ENCODE assay signal across 8 cellular contexts in genomic region chr7:149028346-149029109, GRCh38. TPM values are rescaled to one million over a fixed set of nuclear protein-coding genes. Genes with fewer than 3 reads are reported as not detected.
DNase-seq lines count a peak whose midpoint lies in the region; ATAC-seq and TF ChIP-seq lines count a peak whose summit lies in the region.

PDIA4 (minus strand) TSS chr7:149028505; CDS start chr7:149028408, 97 bp downstream.

- TF ChIP-seq CTCF in ascending aorta (IDR thresholded peaks at IDR 0.05) (peak in 2 of 3 experiments; percentile 13 to 23), uterus (IDR thresholded peaks at IDR 0.05) (peak in 2 of 4 experiments; percentile 29 to 48)

- H3K9me3 ChIP-seq in ascending aorta (no peaks in the 10 kb centered on the region), right cardiac atrium (ENCODE audit: control insufficient read depth, low read length) (no peaks in the 10 kb centered on the region), uterus (no peaks in the 10 kb centered on the region)

- ATAC-seq in GM18502 (IDR thresholded peaks at IDR 0.05; ENCODE audit: poor library complexity, unreplicated experiment) (peak; percentile 93), HG02970 (IDR thresholded peaks at IDR 0.05; ENCODE audit: low FRiP score, unreplicated experiment) (peak; percentile 97), right cardiac atrium (peak; percentile 98)

- peak within 1 kb of the TSS; percentile 96 for H3K4me3 Mint-ChIP-seq in T-helper 2 cell treated with Interferon-gamma antibody and Interleukin-4, amounts not matched to agents 5 μg/mL and 100 μg/mL, for 36 hours

- H3K27ac ChIP-seq in ascending aorta (peak within 1 kb of the TSS; percentile 83 to 95), right cardiac atrium (ENCODE audit: low read length) (peak within 1 kb of the TSS; percentile 88), uterus (peak within 1 kb of the TSS; percentile 86 to 93)

- peaks cover 3% of the 10 kb centered on the region for H3K27me3 Mint-ChIP-seq in T-helper 2 cell treated with Interferon-gamma antibody and Interleukin-4, amounts not matched to agents 5 μg/mL and 100 μg/mL, for 36 hours (ENCODE audit: low read depth)

- peaks cover 37% of the 10 kb centered on the region for H3K4me1 Mint-ChIP-seq in T-helper 2 cell treated with Interferon-gamma antibody and Interleukin-4, amounts not matched to agents 5 μg/mL and 100 μg/mL, for 36 hours (ENCODE audit: low read depth)

- H3K9me3 Mint-ChIP-seq in T-helper 2 cell treated with Interferon-gamma antibody and Interleukin-4, amounts not matched to agents 5 μg/mL and 100 μg/mL, for 36 hours = no peaks in the 10 kb centered on the region

- H3K27me3 ChIP-seq in ascending aorta (no peaks in the 10 kb centered on the region), right cardiac atrium (ENCODE audit: control insufficient read depth, insufficient read depth) (no peaks in the 10 kb centered on the region), uterus (no peaks in the 10 kb centered on the region)

- H3K27ac Mint-ChIP-seq in T-helper 2 cell treated with Interferon-gamma antibody and Interleukin-4, amounts not matched to agents 5 μg/mL and 100 μg/mL, for 36 hours = peak within 1 kb of the TSS; percentile 94

- DNase-seq in NCI-H1930 (lab: John Stamatoyannopoulos, UW) (peak; percentile 99), ascending aorta (ENCODE audit: low spot score in 2 of 2) (peak; percentile 98 to 100), right cardiac atrium (peak; percentile 99 to 100 (median 100)), pulmonary artery endothelial cell (ENCODE audit: low read depth, low spot score) (peak; percentile 96), uterus (peak; percentile 99)
- peak; percentile 100 for DNase-seq in T-helper 2 cell treated with Interferon-gamma antibody and Interleukin-4, amounts not matched to agents 5 μg/mL and 100 μg/mL, for 36 hours (ENCODE audit: low spot score)

- H3K4me1 ChIP-seq in ascending aorta (peaks cover 0 to 8% of the 10 kb centered on the region in 2 donors), right cardiac atrium (ENCODE audit: control insufficient read depth, insufficient read depth, low read length) (peaks cover 2% of the 10 kb centered on the region), uterus (peaks cover 0 to 4% of the 10 kb centered on the region in 2 donors)

- H3K36me3 ChIP-seq in ascending aorta (peaks cover 0 to 3% of the 10 kb centered on the region in 2 donors), uterus (no peaks in the 10 kb centered on the region)

- H3K4me3 ChIP-seq in ascending aorta = peak within 1 kb of the TSS; percentile 67 to 100
- peak within 1 kb of the TSS; percentile 78 for H3K4me3 ChIP-seq in right cardiac atrium (ENCODE audit: low read length)
- H3K4me3 ChIP-seq in uterus = peak within 1 kb of the TSS; percentile 51 to 95

- peaks cover 25% of the 10 kb centered on the region for H3K36me3 Mint-ChIP-seq in T-helper 2 cell treated with Interferon-gamma antibody and Interleukin-4, amounts not matched to agents 5 μg/mL and 100 μg/mL, for 36 hours (ENCODE audit: low read depth)

- intact Hi-C loops in ascending aorta (cut with DNase I) (loop anchor here (1.0 to 5.0 kb wide), 12 partner anchors 24 to 809 kb away; partner anchors contain the start of genes EZH2, ZNF282, ZNF398 and ZNF425), right cardiac atrium (cut with DNase I) (loop anchor here in 1 of 4 donors (2.0 kb wide), 1 partner anchor 36 kb away; no protein-coding TSS in a partner anchor), uterus (cut with DNase I; ENCODE audit: low total_unique reads) (no loop called here)

- under 1% methylated on average over 87 of the region's 87 CpGs for WGBS in right cardiac atrium

- TF ChIP-seq POLR2A in uterus (IDR thresholded peaks at IDR 0.05) = peak; percentile 71 to 84

RNA-seq across cellular contexts. Expression of gene PDIA4, which starts in this region (rescaled TPM):
- total RNA-seq in ascending aorta (129 TPM), right cardiac atrium (10 to 100 TPM; 33.0 to 69.2 (median 46.3) TPM), pulmonary artery endothelial cell (456 and 570 TPM in 2 replicates), uterus (100 to 1,000 TPM in 1 of 4 donors, 10 to 100 TPM in 3; 34.6 to 169 (median 68.7) TPM)
- 24.4 TPM for polyA plus RNA-seq in right cardiac atrium

Comparison
In these comparisons a context has a peak if more than half of its experiments do, and no peak if none do; other contexts are left out.
1. Peak in every context shown above with its lines: DNase-seq, ATAC-seq, H3K4me3 ChIP-seq and H3K27ac ChIP-seq.